Comparison of ENCODE assay signal across 17 cellular contexts in genomic region chr17:17402558-17402957, GRCh38.
DNase-seq lines count a peak whose midpoint lies in the region; ATAC-seq lines count a peak whose summit lies in the region.
"Had no signal": no experiment of that assay in that cellular context is flagged by ENCODE, and none has a peak within 500 bp of the region (broad histone marks: within the 10 kb centered on the region; RNA-seq: fewer than 3 reads in every experiment).

No MANE protein-coding gene starts in this region.

- intact Hi-C loops in CD4-positive, alpha-beta memory T cell (cut with micrococcal nuclease), result no loop called here

- DNase-seq in 8988T (peak; percentile 58), NCI-H69 (lab: John Stamatoyannopoulos, UW) (peak; percentile 20), islet precursor cell (peak; percentile 80), NCI-H1092 treated with DMSO at 0.1 percent for 48 hours (lab: John Stamatoyannopoulos, UW) (no peak)
- DNase-seq in CD4-positive, alpha-beta memory T cell, result no peak
- DNase-seq: activated CD8-positive, alpha-beta memory T cell treated with anti-CD3 and anti-CD28 coated beads for 24 hours; NCI-H1105; nephron progenitor cell; stimulated activated CD4-positive, alpha-beta T cell treated with anti-CD3 and anti-CD28 coated beads, Interleukin-2, amount 100 ng/mL, for 48 hours; stimulated activated CD8-positive, alpha-beta memory T cell treated with anti-CD3 and anti-CD28 coated beads, Interleukin-4, amount 100 ng/mL, for 48 hours; transverse colon had no signal

- CTCF ChIA-PET in CD4-positive, alpha-beta memory T cell (lab: Charles Lee; ENCODE audit: partially characterized antibody), result interaction anchor here (1.7 kb wide), 1 partner anchor 10 kb away, joined by 5 read pairs; no protein-coding TSS in a partner anchor

- H3K27me3 ChIP-seq in CD4-positive, alpha-beta memory T cell (ENCODE audit: insufficient read depth, low read length), result no peaks in the 10 kb centered on the region
- H3K27me3 ChIP-seq: right atrium auricular region had no signal

- peak overlapping the region in 7 of 8 donors; percentile 31 to 78 (median 56) for H3K4me3 Mint-ChIP-seq in CD4-positive, alpha-beta memory T cell
- H3K4me3 Mint-ChIP-seq: nephron progenitor cell had no signal

- H3K36me3 ChIP-seq in CD4-positive, alpha-beta memory T cell (ENCODE audit: insufficient read depth, low read length), result no peaks in the 10 kb centered on the region
- H3K36me3 ChIP-seq: right atrium auricular region, transverse colon had no signal

- H3K27me3 Mint-ChIP-seq in CD4-positive, alpha-beta memory T cell, result no peaks in the 10 kb centered on the region

- peak overlapping the region; percentile 15 to 97 (median 74) for H3K27ac Mint-ChIP-seq in CD4-positive, alpha-beta memory T cell
- H3K27ac Mint-ChIP-seq: nephron progenitor cell had no signal

- peaks cover 43% of the 10 kb centered on the region for H3K4me1 ChIP-seq in CD4-positive, alpha-beta memory T cell (ENCODE audit: insufficient read depth, low read length)

- H3K9me3 Mint-ChIP-seq in CD4-positive, alpha-beta memory T cell, result no peaks in the 10 kb centered on the region
- H3K9me3 Mint-ChIP-seq: nephron progenitor cell had no signal

- peaks cover 0 to 1% of the 10 kb centered on the region in 2 donors for H3K36me3 Mint-ChIP-seq in CD4-positive, alpha-beta memory T cell

- H3K27ac ChIP-seq in CD4-positive, alpha-beta memory T cell (ENCODE audit: low read depth, low read length), result no peak overlapping the region
- H3K27ac ChIP-seq: right atrium auricular region, SK-N-MC, transverse colon had no signal

- peaks cover 35 to 78% (median 59%) of the 10 kb centered on the region in 4 donors for H3K4me1 Mint-ChIP-seq in CD4-positive, alpha-beta memory T cell

- H3K4me3 ChIP-seq in CD4-positive, alpha-beta memory T cell (ENCODE audit: low read length in 2 of 2), result no peak overlapping the region
- H3K4me3 ChIP-seq: right atrium auricular region, SK-N-MC, transverse colon had no signal

- ATAC-seq in GM21390 (IDR thresholded peaks at IDR 0.05; ENCODE audit: unreplicated experiment), result no peak
- no peak for ATAC-seq in GM21381 (IDR thresholded peaks at IDR 0.05; ENCODE audit: unreplicated experiment)
- ATAC-seq in HG03025 (IDR thresholded peaks at IDR 0.05; ENCODE audit: low FRiP score, unreplicated experiment), result no peak
- ATAC-seq: left lobe of liver had no signal

- no peaks in the 10 kb centered on the region for H3K9me3 ChIP-seq in CD4-positive, alpha-beta memory T cell (ENCODE audit: control insufficient read depth in 1 of 2, low read length in 2 of 2)
- H3K9me3 ChIP-seq: right atrium auricular region, transverse colon had no signal

- POLR2A ChIA-PET in CD4-positive, alpha-beta memory T cell (lab: Charles Lee; ENCODE audit: partially characterized antibody), result interaction anchor here (0.7 kb wide), 2 partner anchors 11 to 33 kb away, joined by 3 to 4 read pairs; no protein-coding TSS in a partner anchor

Comparison
In these comparisons a context has a peak if more than half of its experiments do, and no peak if none do; other contexts are left out.
1. DNase-seq: peak in 8988T (single experiment), NCI-H69 (single experiment) and islet precursor cell (single experiment); none in CD4-positive, alpha-beta memory T cell (0 of 5) and NCI-H1092 treated with DMSO at 0.1 percent for 48 hours (single experiment).